In the genomic region with DNA sequence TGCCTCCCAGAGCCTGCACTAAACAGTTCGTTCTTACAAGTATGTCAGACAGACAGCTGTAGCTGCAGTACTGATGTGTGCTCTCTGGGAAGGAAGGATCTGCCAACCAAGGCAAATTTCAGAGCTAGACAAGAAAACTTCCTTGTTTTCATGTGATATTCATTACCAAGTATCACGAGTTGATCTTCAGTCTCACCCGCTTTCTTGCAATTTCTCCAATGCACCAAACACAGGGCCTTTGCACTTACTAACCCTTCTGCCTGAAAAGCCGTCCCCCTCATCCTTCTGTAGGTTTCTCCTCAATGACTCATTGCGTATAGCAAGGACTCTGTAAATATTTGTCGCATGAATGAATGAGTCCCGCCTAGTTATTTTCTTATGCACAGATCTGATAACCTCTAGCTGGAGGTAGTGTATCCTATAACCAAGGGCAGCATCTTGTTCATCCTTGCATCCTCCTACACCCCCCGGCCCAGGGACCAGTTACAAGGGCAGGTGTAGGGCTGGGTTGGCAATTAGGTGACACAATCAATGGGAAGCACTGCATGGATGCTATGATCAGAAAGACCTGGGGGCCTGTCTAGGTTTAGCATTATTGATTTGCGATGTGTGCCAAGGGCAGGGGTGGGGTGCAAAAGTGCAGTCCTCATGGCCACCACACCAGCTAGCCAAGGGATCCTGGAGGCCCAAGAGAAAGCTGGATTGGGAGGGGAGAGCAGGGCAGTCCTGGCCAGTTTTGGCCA, we compare ENCODE assay signal across 10 cellular contexts. TPM values are rescaled to one million over a fixed set of nuclear protein-coding genes. Genes with fewer than 3 reads are reported as not detected.
DNase-seq lines count a peak whose midpoint lies in the region; ATAC-seq, FAIRE-seq and TF ChIP-seq lines count a peak whose summit lies in the region.
"Had no signal": no experiment of that assay in that cellular context is flagged by ENCODE, and none has a peak within 500 bp of the region (broad histone marks: within the 10 kb centered on the region; RNA-seq: fewer than 3 reads in every experiment).

No MANE protein-coding gene starts in this region.

- H3K4me3 ChIP-seq in AG04450 (ENCODE audit: low read depth, low read length), result peak overlapping the region; percentile 84
- peak overlapping the region; percentile 93 for H3K4me3 ChIP-seq in GM23338
- peak overlapping the region; percentile 58 for H3K4me3 ChIP-seq in bronchial epithelial cell (ENCODE audit: low read depth, low read length)

- DNase-seq in AG04450 (ENCODE audit: low read depth, low spot score), result no peak
- no peak for DNase-seq in GM23338 (ENCODE audit: low spot score)
- peak; percentile 72 for DNase-seq in bronchial epithelial cell (ENCODE audit: low read depth)
- peak; percentile 59 for DNase-seq in mucosa of gallbladder (ENCODE audit: low spot score)
- no peak for DNase-seq in head of caudate nucleus
- DNase-seq in stimulated activated CD4-positive, alpha-beta T cell treated with anti-CD3 and anti-CD28 coated beads, Interleukin-2, amount 100 ng/mL, for 24 hours, result no peak
- DNase-seq in H4 (ENCODE audit: low spot score), result no peak
- no peak for DNase-seq in activated T-cell treated with anti-CD3 and anti-CD28 coated beads, Interleukin-2, amount 50 U/mL, for 4 hours
- DNase-seq: NCI-H2081 treated with DMSO at 0.1 percent for 48 hours, tibial artery had no signal

- ATAC-seq in GM23338, result no peak
- no peak for ATAC-seq in activated T-cell treated with anti-CD3 and anti-CD28 coated beads, Interleukin-2, amount 50 U/mL, for 4 hours

- TF ChIP-seq CTCF in AG04450 (IDR thresholded peaks at IDR 0.05; ENCODE audit: low read depth, low read length), result no peak
- TF ChIP-seq CTCF in GM23338 (conservative IDR thresholded peaks at IDR 0.05; ENCODE audit: low read depth in 2 of 2), result no peak
- no peak for TF ChIP-seq CTCF in bronchial epithelial cell (IDR thresholded peaks at IDR 0.05; ENCODE audit: insufficient read depth, low read length, severe bottlenecking)

- H4K20me1 ChIP-seq in GM23338 (replicated peaks; ENCODE audit: insufficient read depth), result peaks cover 7% of the 10 kb centered on the region; the same call in 1 of the 2 replicates

- peaks cover 15% of the 10 kb centered on the region for H3K4me1 ChIP-seq in GM23338 (ENCODE audit: insufficient read depth)

- H3K4me3 Mint-ChIP-seq in GM23338, result peak overlapping the region; percentile 86
- no peak overlapping the region for H3K4me3 Mint-ChIP-seq in activated T-cell treated with anti-CD3 and anti-CD28 coated beads, Interleukin-2, amount 50 U/mL, for 4 hours

- intact Hi-C loops in head of caudate nucleus (cut with DNase I), result no loop called here

- H3K27me3 ChIP-seq in AG04450 (ENCODE audit: control insufficient read depth, insufficient read depth, low read length) (no peaks in the 10 kb centered on the region), GM23338 (ENCODE audit: insufficient read depth) (peaks cover 27% of the 10 kb centered on the region), bronchial epithelial cell (ENCODE audit: control insufficient read depth, insufficient read depth, low read length) (no peaks in the 10 kb centered on the region)
- H3K27me3 ChIP-seq: tibial artery had no signal

- POLR2A ChIA-PET in AG04450 (lab: Yijun Ruan, JAX), result interaction anchor here (0.6 kb wide), 1 partner anchor 54 kb away, joined by 3 read pairs; no protein-coding TSS in a partner anchor

- FAIRE-seq in bronchial epithelial cell (lab: Jason Lieb, UNC), result peak; percentile 13

- H3K79me2 ChIP-seq in GM23338 (replicated peaks; ENCODE audit: insufficient read depth), result peaks cover 65% of the 10 kb centered on the region

- H3F3A ChIP-seq in GM23338 (replicated peaks; ENCODE audit: low read depth), result peaks cover 4% of the 10 kb centered on the region

- CTCF ChIA-PET in AG04450 (lab: Charles Lee), result interaction anchor here (0.5 to 1.4 kb wide), 16 partner anchors 8 to 356 kb away, joined by 3 to 8 read pairs (median 4); a partner anchor contains a TSS

- H3K27me3 Mint-ChIP-seq in GM23338 (ENCODE audit: insufficient read depth, low read depth, poor library complexity), result peaks cover 31% of the 10 kb centered on the region
- H3K27me3 Mint-ChIP-seq in activated T-cell treated with anti-CD3 and anti-CD28 coated beads, Interleukin-2, amount 50 U/mL, for 4 hours (ENCODE audit: low read depth), result peaks cover 30% of the 10 kb centered on the region

- H3K4me2 ChIP-seq in GM23338, result peak overlapping the region; percentile 98

- H3K27ac Mint-ChIP-seq in GM23338, result no peak overlapping the region

- H3K36me3 Mint-ChIP-seq in GM23338 (ENCODE audit: low read depth), result peaks cover 33% of the 10 kb centered on the region
- H3K36me3 Mint-ChIP-seq in activated T-cell treated with anti-CD3 and anti-CD28 coated beads, Interleukin-2, amount 50 U/mL, for 4 hours (ENCODE audit: insufficient read depth), result no peaks in the 10 kb centered on the region

- peaks cover 24% of the 10 kb centered on the region for H3K4me1 Mint-ChIP-seq in GM23338
- peaks cover 7% of the 10 kb centered on the region for H3K4me1 Mint-ChIP-seq in activated T-cell treated with anti-CD3 and anti-CD28 coated beads, Interleukin-2, amount 50 U/mL, for 4 hours (ENCODE audit: low read depth)

- no peaks in the 10 kb centered on the region; the same call in 1 of the 2 replicates for H3K9me3 ChIP-seq in AG04450 (ENCODE audit: control insufficient read depth, insufficient read depth, low read length)
- H3K9me3 ChIP-seq: tibial artery had no signal

- peaks cover 4% of the 10 kb centered on the region; the same call in 1 of the 2 replicates for H3K36me3 ChIP-seq in GM23338 (ENCODE audit: insufficient read depth)
- H3K36me3 ChIP-seq in bronchial epithelial cell (ENCODE audit: control insufficient read depth, insufficient read depth, low read length), result peaks cover 7% of the 10 kb centered on the region

- H3K27ac ChIP-seq in AG04450 (ENCODE audit: low read depth, low read length) (peak overlapping the region; percentile 31), GM23338 (ENCODE audit: low read depth) (no peak overlapping the region)

- H3K9me3 Mint-ChIP-seq in GM23338, result no peaks in the 10 kb centered on the region
- no peaks in the 10 kb centered on the region for H3K9me3 Mint-ChIP-seq in activated T-cell treated with anti-CD3 and anti-CD28 coated beads, Interleukin-2, amount 50 U/mL, for 4 hours

- H2AFZ ChIP-seq in GM23338, result no peak overlapping the region

- no peaks in the 10 kb centered on the region for H3K9me2 ChIP-seq in GM23338 (ENCODE audit: insufficient read depth)

TF ChIP-seq in GM23338, 12 proteins besides CTCF, POLR2A, EP300 and RAD21:
- TF ChIP-seq, protein P1, sequence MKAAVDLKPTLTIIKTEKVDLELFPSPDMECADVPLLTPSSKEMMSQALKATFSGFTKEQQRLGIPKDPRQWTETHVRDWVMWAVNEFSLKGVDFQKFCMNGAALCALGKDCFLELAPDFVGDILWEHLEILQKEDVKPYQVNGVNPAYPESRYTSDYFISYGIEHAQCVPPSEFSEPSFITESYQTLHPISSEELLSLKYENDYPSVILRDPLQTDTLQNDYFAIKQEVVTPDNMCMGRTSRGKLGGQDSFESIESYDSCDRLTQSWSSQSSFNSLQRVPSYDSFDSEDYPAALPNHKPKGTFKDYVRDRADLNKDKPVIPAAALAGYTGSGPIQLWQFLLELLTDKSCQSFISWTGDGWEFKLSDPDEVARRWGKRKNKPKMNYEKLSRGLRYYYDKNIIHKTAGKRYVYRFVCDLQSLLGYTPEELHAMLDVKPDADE (IDR thresholded peaks at IDR 0.05), result no peak

RNA-seq across cellular contexts. Expression of a gene that starts 51.3 kb away (rescaled TPM):
- polyA plus RNA-seq in AG04450 (2011; rRNA removed) (1.1 TPM in 2 replicates), GM23338 (2016; fragmentation: Nextera tagmentation; extraction: Ambion mirVana) (0.81 and 0.85 TPM in 2 replicates)
- polyA minus RNA-seq in AG04450 (2011; rRNA and poly(A)+ RNA removed), result 2.7 and 4.0 TPM in 2 replicates
- total RNA-seq in GM23338 (2014; rRNA removed; shearing (Covaris generic)), result 3.9 and 4.2 TPM in 2 replicates
- total RNA-seq in bronchial epithelial cell (44.0 and 69.6 TPM in 2 replicates), mucosa of gallbladder (8.3 TPM)
- total RNA-seq in H4 (2014; rRNA removed; shearing (Covaris generic)), result 1.9 TPM in 2 replicates
- total RNA-seq in activated T-cell treated with anti-CD3 and anti-CD28 coated beads, Interleukin-2, amount 50 U/mL, for 4 hours, result 1 to 10 TPM; 1.5 to 5.3 (median 2.9) TPM

RNA-seq across cellular contexts. Expression of a gene that starts 54.3 kb away (rescaled TPM):
- polyA plus RNA-seq in AG04450 (2011; rRNA removed) (18.3 and 22.9 TPM in 2 replicates), GM23338 (2016; fragmentation: Nextera tagmentation; extraction: Ambion mirVana) (0.99 and 1.2 TPM in 2 replicates)
- polyA minus RNA-seq in AG04450 (2011; rRNA and poly(A)+ RNA removed), result 23.6 and 26.7 TPM in 2 replicates
- total RNA-seq in GM23338 (2014; rRNA removed; shearing (Covaris generic)), result 4.2 and 4.7 TPM in 2 replicates
- total RNA-seq in bronchial epithelial cell (5.5 and 9.9 TPM in 2 replicates), mucosa of gallbladder (45.6 TPM)
- total RNA-seq in H4 (2014; rRNA removed; shearing (Covaris generic)), result 10.0 and 10.3 TPM in 2 replicates
- total RNA-seq in activated T-cell treated with anti-CD3 and anti-CD28 coated beads, Interleukin-2, amount 50 U/mL, for 4 hours, result 1 to 10 TPM; 4.7 to 6.1 (median 5.0) TPM

Comparison
In these comparisons a context has a peak if more than half of its experiments do, and no peak if none do; other contexts are left out.
1. DNase-seq: peak in bronchial epithelial cell (single experiment) and mucosa of gallbladder (single experiment); none in AG04450 (single experiment), GM23338 (single experiment), head of caudate nucleus (0 of 42), stimulated activated CD4-positive, alpha-beta T cell treated with anti-CD3 and anti-CD28 coated beads, Interleukin-2, amount 100 ng/mL, for 24 hours (0 of 2), H4 (single experiment) and activated T-cell treated with anti-CD3 and anti-CD28 coated beads, Interleukin-2, amount 50 U/mL, for 4 hours (single experiment).
2. Peak in every context shown above with its lines, with median percentiles within 50 percentile points of each other: H3K4me3 ChIP-seq.